ENCODE assay signal across 15 cellular contexts in genomic region chr13:93552596-93552995, GRCh38.
"Had no signal": no experiment of that assay in that cellular context is flagged by ENCODE, and none has a peak within 500 bp of the region (broad histone marks: within the 10 kb centered on the region; RNA-seq: fewer than 3 reads in every experiment).

No MANE protein-coding gene starts in this region.

- H3K27me3 ChIP-seq: adrenal gland, right atrium auricular region, upper lobe of left lung had no signal

- H3K36me3 ChIP-seq: adrenal gland, right atrium auricular region, upper lobe of left lung had no signal

- H3K4me3 ChIP-seq: adrenal gland, lung, right atrium auricular region, upper lobe of left lung had no signal

- FAIRE-seq: TTC549 had no signal

- DNase-seq: activated CD4-positive, alpha-beta T cell treated with anti-CD3 and anti-CD28 coated beads, Interleukin-2, amount 10 ng/mL, durations not matched to agents 7 days and 5 days; activated CD4-positive, CD25-positive, alpha-beta regulatory T cell; activated CD8-positive, alpha-beta memory T cell treated with anti-CD3 and anti-CD28 coated beads for 24 hours; activated naive CD4-positive, alpha-beta T cell treated with anti-CD3 and anti-CD28 coated beads, Interleukin-2, amount 50 U/mL, for 16 hours; adrenal gland; central memory CD4-positive, alpha-beta T cell; effector memory CD4-positive, alpha-beta T cell; immature natural killer cell; naive thymus-derived CD8-positive, alpha-beta T cell; substantia nigra; T-helper 2 cell; upper lobe of left lung had no signal
